24 cellular contexts compared by ENCODE assay signal in the genomic region with DNA sequence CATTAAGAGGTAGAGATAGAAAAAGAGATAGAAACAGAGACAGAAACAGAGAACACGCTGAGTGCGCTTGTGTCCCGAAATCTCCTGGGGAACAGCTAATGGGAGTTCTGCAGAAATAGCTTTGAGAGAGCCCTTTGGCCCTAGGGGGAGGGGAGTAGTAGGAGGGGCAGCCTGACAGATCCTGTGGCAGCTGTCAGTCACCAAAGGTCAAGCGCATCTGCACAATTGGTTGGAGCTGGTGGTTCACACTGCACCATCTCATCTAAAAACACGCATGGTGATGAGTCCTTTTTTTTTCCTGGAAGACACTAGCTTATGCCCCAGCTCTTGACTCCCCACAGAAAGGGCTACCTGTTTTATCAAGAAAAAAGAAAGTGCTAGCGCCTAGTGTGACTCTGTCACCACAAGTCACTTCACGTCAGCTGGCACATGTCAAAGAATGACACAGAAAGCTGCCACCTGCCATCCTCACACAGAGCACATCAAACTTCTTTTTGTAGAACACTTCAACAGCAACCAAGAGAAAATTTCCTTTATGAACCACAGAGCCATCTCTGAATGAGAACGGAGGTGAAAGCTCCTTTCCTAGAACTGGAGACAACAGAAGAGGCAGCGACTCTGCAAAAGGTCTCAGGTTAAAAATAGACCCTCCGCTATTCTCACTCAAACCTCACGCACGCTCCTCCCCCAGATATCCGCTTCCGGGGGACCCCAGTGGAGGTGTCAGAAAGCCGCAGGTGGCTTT.
DNase-seq lines count a peak whose midpoint lies in the region; ATAC-seq and TF ChIP-seq lines count a peak whose summit lies in the region.
"Had no signal": no experiment of that assay in that cellular context is flagged by ENCODE, and none has a peak within 500 bp of the region (broad histone marks: within the 10 kb centered on the region; RNA-seq: fewer than 3 reads in every experiment).

No MANE protein-coding gene starts in this region.

- H3K27me3 Mint-ChIP-seq in activated naive CD8-positive, alpha-beta T cell treated with anti-CD3 and anti-CD28 coated beads, Interleukin-2, amount 10 ng/mL, durations not matched to agents 7 days and 5 days, result no peaks in the 10 kb centered on the region
- peaks cover 22% of the 10 kb centered on the region for H3K27me3 Mint-ChIP-seq in stimulated activated naive CD8-positive, alpha-beta T cell treated with anti-CD3 and anti-CD28 coated beads, Interleukin-15, amount 100 ng/mL, for 72 hours
- H3K27me3 Mint-ChIP-seq: CD4-positive, CD25-positive, alpha-beta regulatory T cell; central memory CD8-positive, alpha-beta T cell had no signal

- intact Hi-C loops in Right ventricle myocardium superior (cut with DNase I), result no loop called here
- intact Hi-C loops in left cardiac atrium (cut with DNase I), result no loop called here
- intact Hi-C loops in OCI-LY7 (cut with micrococcal nuclease; ENCODE audit: unreplicated experiment), result no loop called here

- no peaks in the 10 kb centered on the region for H3K36me3 Mint-ChIP-seq in activated naive CD8-positive, alpha-beta T cell treated with anti-CD3 and anti-CD28 coated beads, Interleukin-2, amount 10 ng/mL, durations not matched to agents 7 days and 5 days
- H3K36me3 Mint-ChIP-seq: CD4-positive, CD25-positive, alpha-beta regulatory T cell; WTC11 had no signal

- no peak for DNase-seq in Right ventricle myocardium superior
- no peak for DNase-seq in left cardiac atrium
- peak; percentile 26 for DNase-seq in KG1 (lab: John Stamatoyannopoulos, UW)
- no peak for DNase-seq in activated naive CD8-positive, alpha-beta T cell treated with anti-CD3 and anti-CD28 coated beads, Interleukin-2, amount 10 ng/mL, durations not matched to agents 7 days and 5 days
- DNase-seq in stimulated activated naive CD8-positive, alpha-beta T cell treated with anti-CD3 and anti-CD28 coated beads, Interleukin-15, amount 100 ng/mL, for 72 hours, result peak; percentile 66 to 68
- DNase-seq in NCI-H2196 treated with DMSO at 0.1 percent for 48 hours (lab: John Stamatoyannopoulos, UW; ENCODE audit: unreplicated experiment), result no peak
- DNase-seq in OCI-LY7 (ENCODE audit: low spot score), result no peak
- DNase-seq: DMS 273 treated with DMSO at 0.1 percent for 48 hours, H9, MG63, midbrain, NCI-H146, NCI-H524, ovary, RPMI8226, spleen had no signal

- peak; percentile 36 for ATAC-seq in Right ventricle myocardium superior (ENCODE audit: poor library complexity)
- ATAC-seq in left cardiac atrium, result no peak
- peak; percentile 88 for ATAC-seq in activated naive CD8-positive, alpha-beta T cell treated with anti-CD3 and anti-CD28 coated beads, Interleukin-2, amount 10 ng/mL, durations not matched to agents 7 days and 5 days (ENCODE audit: low read depth)
- ATAC-seq in stimulated activated naive CD8-positive, alpha-beta T cell treated with anti-CD3 and anti-CD28 coated beads, Interleukin-15, amount 100 ng/mL, for 72 hours, result peak; percentile 93
- ATAC-seq: SK-N-SH treated with all-trans-retinoic acid at 6 μM for 48 hours, WTC11 had no signal

- CTCF ChIA-PET in OCI-LY7 (lab: Charles Lee; ENCODE audit: unreplicated experiment), result no interaction called here

- TF ChIP-seq CTCF in OCI-LY7 (conservative IDR thresholded peaks at IDR 0.05; ENCODE audit: low read length), result no peak

- no peaks in the 10 kb centered on the region for H3K9me3 Mint-ChIP-seq in activated naive CD8-positive, alpha-beta T cell treated with anti-CD3 and anti-CD28 coated beads, Interleukin-2, amount 10 ng/mL, durations not matched to agents 7 days and 5 days
- peaks cover 0 to 13% of the 10 kb centered on the region in 2 donors for H3K9me3 Mint-ChIP-seq in stimulated activated naive CD8-positive, alpha-beta T cell treated with anti-CD3 and anti-CD28 coated beads, Interleukin-15, amount 100 ng/mL, for 72 hours
- H3K9me3 Mint-ChIP-seq: H9, nephron had no signal

- H3K4me3 ChIP-seq in OCI-LY7 (ENCODE audit: low read depth, low read length, poor library complexity, severe bottlenecking), result no peak overlapping the region
- H3K4me3 ChIP-seq: hepatocyte, MG63, ovary, right atrium auricular region, spleen had no signal

- no peaks in the 10 kb centered on the region for H3K4me1 ChIP-seq in OCI-LY7 (ENCODE audit: insufficient read depth, low read length, poor library complexity, severe bottlenecking)
- H3K4me1 ChIP-seq: right atrium auricular region, spleen had no signal

- H3K36me3 ChIP-seq in OCI-LY7 (ENCODE audit: insufficient read depth, low read length), result no peaks in the 10 kb centered on the region
- H3K36me3 ChIP-seq: MG63, ovary, right atrium auricular region, spleen had no signal

- peak overlapping the region; percentile 39 for H3K4me3 Mint-ChIP-seq in activated naive CD8-positive, alpha-beta T cell treated with anti-CD3 and anti-CD28 coated beads, Interleukin-2, amount 10 ng/mL, durations not matched to agents 7 days and 5 days
- peak overlapping the region; percentile 27 to 62 for H3K4me3 Mint-ChIP-seq in stimulated activated naive CD8-positive, alpha-beta T cell treated with anti-CD3 and anti-CD28 coated beads, Interleukin-15, amount 100 ng/mL, for 72 hours
- H3K4me3 Mint-ChIP-seq: central memory CD8-positive, alpha-beta T cell; H9; nephron; WTC11 had no signal

- no peaks in the 10 kb centered on the region for H4K20me1 ChIP-seq in OCI-LY7 (ENCODE audit: insufficient read depth, low read length)

- no peak overlapping the region for H2AFZ ChIP-seq in OCI-LY7 (ENCODE audit: low read length)
- H2AFZ ChIP-seq: hepatocyte had no signal

- POLR2A ChIA-PET in activated naive CD8-positive, alpha-beta T cell treated with anti-CD3 and anti-CD28 coated beads, Interleukin-2, amount 10 ng/mL, durations not matched to agents 7 days and 5 days (lab: Charles Lee), result no interaction called here
- POLR2A ChIA-PET in OCI-LY7 (lab: Charles Lee), result no interaction called here

- H3K27ac ChIP-seq in OCI-LY7 (ENCODE audit: low read depth, low read length, poor library complexity, severe bottlenecking), result no peak overlapping the region
- H3K27ac ChIP-seq: epithelial cell of prostate, hepatocyte, ovary, right atrium auricular region, spleen had no signal

- H3K9me2 ChIP-seq in OCI-LY7 (ENCODE audit: insufficient read depth, low read length), result no peaks in the 10 kb centered on the region

- H3K27ac Mint-ChIP-seq in activated naive CD8-positive, alpha-beta T cell treated with anti-CD3 and anti-CD28 coated beads, Interleukin-2, amount 10 ng/mL, durations not matched to agents 7 days and 5 days, result peak overlapping the region; percentile 81
- H3K27ac Mint-ChIP-seq in stimulated activated naive CD8-positive, alpha-beta T cell treated with anti-CD3 and anti-CD28 coated beads, Interleukin-15, amount 100 ng/mL, for 72 hours, result peak overlapping the region in 1 of 2 donors; percentile 42
- H3K27ac Mint-ChIP-seq: H9, nephron, WTC11 had no signal

- H3K9me3 ChIP-seq in OCI-LY7 (ENCODE audit: low read length), result no peaks in the 10 kb centered on the region
- H3K9me3 ChIP-seq: MG63, ovary, right atrium auricular region, spleen had no signal

- BruUV-seq in OCI-LY7 (replicated peaks; lab: Mats Ljungman, UMichigan), result no TSS peak

- H3K4me1 Mint-ChIP-seq in activated naive CD8-positive, alpha-beta T cell treated with anti-CD3 and anti-CD28 coated beads, Interleukin-2, amount 10 ng/mL, durations not matched to agents 7 days and 5 days, result no peaks in the 10 kb centered on the region
- H3K4me1 Mint-ChIP-seq in stimulated activated naive CD8-positive, alpha-beta T cell treated with anti-CD3 and anti-CD28 coated beads, Interleukin-15, amount 100 ng/mL, for 72 hours, result peaks cover 26% of the 10 kb centered on the region
- H3K4me1 Mint-ChIP-seq: CD4-positive, CD25-positive, alpha-beta regulatory T cell had no signal

- H3K4me2 ChIP-seq in OCI-LY7 (ENCODE audit: low read length), result no peak overlapping the region
- H3K4me2 ChIP-seq: hepatocyte had no signal

- no peaks in the 10 kb centered on the region for H3K79me2 ChIP-seq in OCI-LY7 (ENCODE audit: insufficient read depth, low read depth, low read length)
- H3K79me2 ChIP-seq: hepatocyte had no signal

Comparison
In these comparisons a context has a peak if more than half of its experiments do, and no peak if none do; other contexts are left out.
1. ATAC-seq: peak in Right ventricle myocardium superior (single experiment), activated naive CD8-positive, alpha-beta T cell treated with anti-CD3 and anti-CD28 coated beads, Interleukin-2, amount 10 ng/mL, durations not matched to agents 7 days and 5 days (single experiment) and stimulated activated naive CD8-positive, alpha-beta T cell treated with anti-CD3 and anti-CD28 coated beads, Interleukin-15, amount 100 ng/mL, for 72 hours (single experiment); none in left cardiac atrium (0 of 2).
2. DNase-seq: peak in KG1 (single experiment) and stimulated activated naive CD8-positive, alpha-beta T cell treated with anti-CD3 and anti-CD28 coated beads, Interleukin-15, amount 100 ng/mL, for 72 hours (2 of 2); none in Right ventricle myocardium superior (single experiment), left cardiac atrium (single experiment), activated naive CD8-positive, alpha-beta T cell treated with anti-CD3 and anti-CD28 coated beads, Interleukin-2, amount 10 ng/mL, durations not matched to agents 7 days and 5 days (single experiment), NCI-H2196 treated with DMSO at 0.1 percent for 48 hours (single experiment) and OCI-LY7 (single experiment).